Comparison of ENCODE assay signal across 27 cellular contexts in the genomic region with DNA sequence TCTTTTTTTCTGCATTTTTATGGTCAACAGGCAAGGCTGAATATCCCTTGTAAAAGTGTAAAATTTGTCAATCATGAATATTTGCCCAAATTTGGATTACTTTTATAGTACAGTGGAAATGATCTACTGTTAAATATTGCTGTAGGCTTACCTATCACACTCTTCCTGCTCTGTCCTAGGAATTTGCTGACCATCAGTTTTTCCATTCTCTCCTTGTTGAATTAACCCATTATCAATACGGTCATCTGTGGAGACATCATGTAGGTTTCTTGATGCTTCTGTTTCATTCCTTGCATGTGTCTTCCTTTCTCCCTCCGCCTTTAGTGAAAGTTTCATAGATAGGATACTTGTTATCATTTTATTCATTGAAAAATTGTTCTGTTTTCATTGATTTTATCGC.
"Had no signal": no experiment of that assay in that cellular context is flagged by ENCODE, and none has a peak within 500 bp of the region (broad histone marks: within the 10 kb centered on the region; RNA-seq: fewer than 3 reads in every experiment).

No MANE protein-coding gene starts in this region.

- H3K27me3 ChIP-seq: stomach, suprapubic skin, testis, thyroid gland, tibial artery, tibial nerve, transverse colon, upper lobe of left lung, upper lobe of right lung, uterus, vagina had no signal

- H3K4me3 ChIP-seq: stomach, suprapubic skin, testis, thoracic aorta, thyroid gland, tibial artery, tibial nerve, transverse colon, upper lobe of left lung, upper lobe of right lung, uterus, vagina had no signal

- DNase-seq: stimulated activated CD4-positive, alpha-beta T cell treated with anti-CD3 and anti-CD28 coated beads, Interleukin-2, amount 100 ng/mL, for 48 hours; stimulated activated CD4-positive, alpha-beta T cell treated with anti-CD3 and anti-CD28 coated beads, Interleukin-4, amount 100 ng/mL, for 1 hour; stimulated activated CD4-positive, alpha-beta T cell treated with anti-CD3 and anti-CD28 coated beads, Interleukin-4, amount 100 ng/mL, for 24 hours; stimulated activated CD4-positive, alpha-beta T cell treated with anti-CD3 and anti-CD28 coated beads, Interleukin-4, amount 100 ng/mL, for 4 hours; stimulated activated CD8-positive, alpha-beta memory T cell treated with anti-CD3 and anti-CD28 coated beads, Interleukin-4, amount 100 ng/mL, for 48 hours; stimulated activated naive B cell treated with anti-CD40 and anti-IgM and Interleukin-4, amounts not matched to agents 10 μg/mL and 1 μg/mL and 100 μg/mL, for 72 hours; stimulated activated naive CD4-positive, alpha-beta T cell; stimulated activated naive CD4-positive, alpha-beta T cell treated with Interleukin-2 at 50 U/mL for 16 hours; stimulated activated naive CD8-positive, alpha-beta T cell treated with anti-CD3 and anti-CD28 coated beads, Interleukin-15, amount 100 ng/mL, for 72 hours; stimulated activated naive CD8-positive, alpha-beta T cell treated with anti-CD3 and anti-CD28 coated beads, Interleukin-15, Interleukin-2, amounts not matched to agents 100 U/mL and 50 U/mL, for 24 hours; stomach; substantia nigra; testis; thyroid gland; tibial artery; transverse colon; trophoblast cell; upper lobe of left lung; upper lobe of right lung; uterus had no signal

- FAIRE-seq: urothelium cell line had no signal

- H3K9me3 ChIP-seq: testis, thoracic aorta, thyroid gland, uterus, vagina had no signal

- H3K4me1 ChIP-seq: stomach, suprapubic skin, testis, thyroid gland, tibial artery, tibial nerve, transverse colon, upper lobe of left lung, upper lobe of right lung, uterus, vagina had no signal

- ATAC-seq: stimulated activated effector memory CD8-positive, alpha-beta T cell treated with anti-CD3 and anti-CD28 coated beads, Interleukin-12 subunit alpha, Interleukin-12 subunit beta, amount 100 ng/mL, for 72 hours; stimulated activated memory B cell treated with anti-CD40 and anti-IgM and Interleukin-4, amounts not matched to agents 10 μg/mL and 1 μg/mL and 100 μg/mL, for 72 hours; stimulated activated naive B cell treated with anti-CD40 and anti-IgM and Interleukin-4, amounts not matched to agents 10 μg/mL and 1 μg/mL and 100 μg/mL, for 72 hours; stimulated activated naive CD8-positive, alpha-beta T cell treated with anti-CD3 and anti-CD28 coated beads, Interleukin-15, amount 100 ng/mL, for 72 hours; stimulated activated naive CD8-positive, alpha-beta T cell treated with anti-CD3 and anti-CD28 coated beads, Interleukin-15, Interleukin-2, amounts not matched to agents 100 U/mL and 50 U/mL, for 24 hours; upper lobe of right lung had no signal

- H3K27ac ChIP-seq: stomach, suprapubic skin, testis, thoracic aorta, thyroid gland, tibial artery, tibial nerve, transverse colon, upper lobe of left lung, upper lobe of right lung, uterus, vagina had no signal

- H3K36me3 ChIP-seq: stomach, suprapubic skin, thoracic aorta, thyroid gland, tibial artery, tibial nerve, transverse colon, upper lobe of left lung, upper lobe of right lung, uterus, vagina had no signal
